ENCODE assay signal across 16 cellular contexts in the genomic region with DNA sequence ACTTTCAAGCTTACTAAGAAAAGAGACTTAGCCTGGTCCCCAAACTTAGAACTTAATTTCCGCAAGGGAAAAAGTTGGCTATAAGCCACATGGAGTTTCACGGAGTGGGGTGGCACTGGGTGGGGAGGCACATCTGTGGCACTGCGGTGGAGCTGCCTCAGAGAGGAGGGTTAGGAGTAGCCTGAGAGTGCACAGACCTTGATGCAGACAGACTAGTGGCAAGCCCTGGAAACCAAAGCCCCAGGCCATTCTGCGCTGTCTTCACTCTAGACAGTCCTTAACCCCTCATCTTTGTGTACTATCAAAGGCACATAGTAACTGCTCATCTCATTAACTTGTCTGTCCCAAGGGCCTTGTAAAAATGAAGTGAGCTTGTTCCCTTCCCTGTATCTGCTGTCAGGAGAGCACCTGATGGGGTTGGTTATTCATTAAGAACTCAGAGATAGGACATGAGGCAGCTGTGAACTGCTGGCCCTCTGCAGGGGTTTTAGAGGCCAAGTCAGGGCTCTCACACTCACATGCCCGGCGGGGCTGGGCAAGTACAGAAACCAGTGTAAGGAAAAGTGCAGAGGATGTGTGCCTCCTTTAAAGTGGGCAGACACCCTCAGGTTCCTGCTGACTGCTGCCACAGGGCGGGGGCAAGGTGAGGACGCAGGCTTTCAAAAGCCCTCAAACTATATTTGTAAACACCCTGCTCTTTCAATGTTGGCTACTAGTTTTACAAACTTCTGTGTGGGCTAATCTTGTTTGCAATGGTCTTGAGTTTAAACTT. TPM values are rescaled to one million over a fixed set of nuclear protein-coding genes. Genes with fewer than 3 reads are reported as not detected.
DNase-seq lines count a peak whose midpoint lies in the region; TF ChIP-seq lines count a peak whose summit lies in the region.
"Had no signal": no experiment of that assay in that cellular context is flagged by ENCODE, and none has a peak within 500 bp of the region (broad histone marks: within the 10 kb centered on the region; RNA-seq: fewer than 3 reads in every experiment).

No MANE protein-coding gene starts in this region.

- H3K4me3 Mint-ChIP-seq in T-helper 1 cell treated with Interleukin-12 subunit alpha and Interleukin-12 subunit beta and Interleukin-4 antibody, amounts not matched to agents 30 μg/mL and 1 μg/mL, for 36 hours = peak overlapping the region; percentile 34

- H3K9me3 Mint-ChIP-seq in T-helper 1 cell treated with Interleukin-12 subunit alpha and Interleukin-12 subunit beta and Interleukin-4 antibody, amounts not matched to agents 30 μg/mL and 1 μg/mL, for 36 hours = peaks cover 5% of the 10 kb centered on the region

- WGBS in spleen, 5 donors = 79 to 87% (median 82%) methylated on average over 8 of the region's 8 CpGs

- intact Hi-C loops in ascending aorta (cut with DNase I) = no loop called here
- intact Hi-C loops in spleen (cut with DNase I; ENCODE audit: low total_unique reads) = no loop called here

- H3K36me3 ChIP-seq in ascending aorta (peaks cover 86 to 98% of the 10 kb centered on the region in 2 donors), spleen (peaks cover 3 to 100% (median 96%) of the 10 kb centered on the region in 6 donors)

- peak overlapping the region; percentile 75 for H3K27ac Mint-ChIP-seq in T-helper 1 cell treated with Interleukin-12 subunit alpha and Interleukin-12 subunit beta and Interleukin-4 antibody, amounts not matched to agents 30 μg/mL and 1 μg/mL, for 36 hours

- H3K27ac ChIP-seq in ascending aorta (peak overlapping the region; percentile 8 to 17), spleen (peak overlapping the region in 7 of 8 donors; percentile 16 to 84 (median 45))
- H3K27ac ChIP-seq: esophagus muscularis mucosa, testis had no signal

- no peak for TF ChIP-seq POLR2A in spleen (IDR thresholded peaks at IDR 0.05)

- peaks cover 83% of the 10 kb centered on the region for H3K4me1 Mint-ChIP-seq in T-helper 1 cell treated with Interleukin-12 subunit alpha and Interleukin-12 subunit beta and Interleukin-4 antibody, amounts not matched to agents 30 μg/mL and 1 μg/mL, for 36 hours (ENCODE audit: low read depth)

- H3K36me3 Mint-ChIP-seq in T-helper 1 cell treated with Interleukin-12 subunit alpha and Interleukin-12 subunit beta and Interleukin-4 antibody, amounts not matched to agents 30 μg/mL and 1 μg/mL, for 36 hours (ENCODE audit: low read depth) = peaks cover 80% of the 10 kb centered on the region

- TF ChIP-seq CTCF in ascending aorta (IDR thresholded peaks at IDR 0.05) (no peak), spleen (IDR thresholded peaks at IDR 0.05 in 8 of 11, conservative IDR thresholded peaks at IDR 0.05 in 3 of 11) (no peak)

- H3K4me3 ChIP-seq in ascending aorta (no peak overlapping the region), spleen (no peak overlapping the region)
- H3K4me3 ChIP-seq: esophagus muscularis mucosa, GM12878, heart left ventricle, testis had no signal

- peaks cover 2 to 31% of the 10 kb centered on the region in 2 donors for H3K4me1 ChIP-seq in ascending aorta
- peaks cover 0 to 84% (median 29%) of the 10 kb centered on the region in 6 donors for H3K4me1 ChIP-seq in spleen
- H3K4me1 ChIP-seq: testis had no signal

- peak; percentile 73 for DNase-seq in activated CD8-positive, alpha-beta memory T cell treated with anti-CD3 and anti-CD28 coated beads for 24 hours
- DNase-seq in activated CD8-positive, alpha-beta memory T cell treated with anti-CD3 and anti-CD28 coated beads, Interleukin-2, amount 50 U/mL, for 48 hours = no peak
- DNase-seq in ascending aorta (ENCODE audit: low spot score in 2 of 2) (no peak), spleen (no peak), T1000 (lab: John Stamatoyannopoulos, UW) (no peak), germinal center (ENCODE audit: low spot score) (no peak), NCI-H2107 treated with DMSO at 0.1 percent for 48 hours (lab: John Stamatoyannopoulos, UW; ENCODE audit: unreplicated experiment) (no peak)
- DNase-seq: dermis blood vessel endothelial cell, HCEC 1CT, heart left ventricle, testis had no signal

- H3K27me3 ChIP-seq in ascending aorta (no peaks in the 10 kb centered on the region), spleen (replicated peaks in 1 of 7) (no peaks in the 10 kb centered on the region)
- H3K27me3 ChIP-seq: esophagus muscularis mucosa, heart left ventricle, testis had no signal

- H3K9me3 ChIP-seq in ascending aorta = no peaks in the 10 kb centered on the region
- no peaks in the 10 kb centered on the region for H3K9me3 ChIP-seq in spleen
- H3K9me3 ChIP-seq: esophagus muscularis mucosa, heart left ventricle, testis had no signal

- H3K27me3 Mint-ChIP-seq in T-helper 1 cell treated with Interleukin-12 subunit alpha and Interleukin-12 subunit beta and Interleukin-4 antibody, amounts not matched to agents 30 μg/mL and 1 μg/mL, for 36 hours (ENCODE audit: low read depth) = no peaks in the 10 kb centered on the region

RNA-seq across cellular contexts. Expression of gene CXCR6, which starts 22.2 kb away (rescaled TPM):
- total RNA-seq in ascending aorta (2.1 TPM), spleen (10 to 100 TPM in 5 of 7 donors, 1 to 10 TPM in 2; 6.6 to 35.3 (median 16.0) TPM)
- 1 to 10 TPM; 2.5 to 3.7 (median 2.6) TPM for polyA plus RNA-seq in spleen
- total RNA-seq: dermis blood vessel endothelial cell, GM12878, kidney epithelial cell, osteoblast had no signal

RNA-seq across cellular contexts. Expression of gene FYCO1, which starts 30.2 kb away (rescaled TPM):
- 56.2 TPM for total RNA-seq in ascending aorta
- total RNA-seq in spleen = 10 to 100 TPM; 22.9 to 40.1 (median 34.3) TPM
- 1 to 10 TPM; 5.2 to 7.9 (median 5.7) TPM for polyA plus RNA-seq in spleen
